ENCODE assay signal across 11 cellular contexts in the genomic region with DNA sequence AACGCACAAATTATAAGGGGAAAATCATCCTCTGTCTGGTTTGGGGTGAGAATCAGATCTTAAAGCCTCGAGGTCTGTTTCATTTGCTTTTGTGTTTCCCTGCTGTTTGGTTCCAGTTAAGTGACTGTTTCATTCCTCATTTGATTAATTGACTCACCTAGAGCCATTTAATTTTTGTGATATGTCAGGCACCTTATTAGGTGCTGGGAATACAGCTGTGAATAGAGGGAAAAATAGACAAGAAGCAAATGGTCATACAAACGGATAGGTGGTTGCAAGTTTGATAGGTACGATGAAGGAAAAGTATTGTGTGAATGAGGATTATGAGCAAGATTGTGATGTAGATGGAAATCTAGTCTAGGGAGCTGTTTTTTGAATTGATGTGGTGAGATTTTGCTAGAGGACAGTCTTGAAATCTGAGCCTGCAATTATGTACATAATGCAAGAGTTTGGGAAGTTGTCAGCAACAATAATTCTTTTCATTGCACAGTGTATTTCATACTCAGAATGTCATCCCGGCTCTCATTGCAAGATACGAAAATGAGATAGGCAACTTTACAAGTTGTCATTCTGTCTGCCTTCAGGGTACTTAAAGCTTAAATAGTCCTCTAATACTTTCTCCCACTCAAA. TPM values are rescaled to one million over a fixed set of nuclear protein-coding genes. Genes with fewer than 3 reads are reported as not detected.
DNase-seq lines count a peak whose midpoint lies in the region; TF ChIP-seq lines count a peak whose summit lies in the region.
"Had no signal": no experiment of that assay in that cellular context is flagged by ENCODE, and none has a peak within 500 bp of the region (broad histone marks: within the 10 kb centered on the region; RNA-seq: fewer than 3 reads in every experiment).

No MANE protein-coding gene starts in this region.

- BruUV-seq in Calu3 (replicated peaks; lab: Mats Ljungman, UMichigan): no TSS peak

- POLR2A ChIA-PET in HEK293T (lab: Yijun Ruan, JAX): interaction anchor here (1.4 to 3.5 kb wide), 3 partner anchors 43 to 154 kb away, joined by 3 to 13 read pairs (median 6); no protein-coding TSS in a partner anchor

- no peaks in the 10 kb centered on the region for H3K27me3 Mint-ChIP-seq in Calu3 (ENCODE audit: unreplicated experiment)

- no peaks in the 10 kb centered on the region for H3K9me3 Mint-ChIP-seq in Calu3 (ENCODE audit: low read depth, unreplicated experiment)

- DNase-seq in HEK293T (ENCODE audit: extremely low spot score) (no peak), SK-MEL-5 (ENCODE audit: low read depth, low spot score) (peak; percentile 59), fibroblast of peridontal ligament (ENCODE audit: extremely low read depth) (peak; percentile 78), skeletal muscle cell (ENCODE audit: low read depth) (no peak), kidney tubule cell (ENCODE audit: low spot score) (no peak), NCI-H1930 (lab: John Stamatoyannopoulos, UW) (no peak), Calu3 (no peak)
- DNase-seq: activated T-cell treated with anti-CD3 and anti-CD28 coated beads, Interleukin-2, amount 50 U/mL, for 48 hours; GDM1; NCI-H2227 treated with DMSO at 0.1 percent for 48 hours; T-helper 2 cell had no signal

- no peak overlapping the region for H3K27ac Mint-ChIP-seq in Calu3 (ENCODE audit: unreplicated experiment)

- no peak overlapping the region for H3K4me3 Mint-ChIP-seq in Calu3 (ENCODE audit: low read depth, unreplicated experiment)

- TF ChIP-seq CTCF in Calu3 (IDR thresholded peaks at IDR 0.05; ENCODE audit: unreplicated experiment): no peak

- H3K4me3 ChIP-seq in skeletal muscle cell (ENCODE audit: low read depth, low read length): peak overlapping the region; percentile 93

- in situ Hi-C loops in SK-MEL-5 (cut with HindIII; ENCODE audit: low pct_unique_long_range_greater_than_20kb, low sequenced_read_pairs): no loop called here

- peaks cover 8% of the 10 kb centered on the region for H3K36me3 Mint-ChIP-seq in Calu3 (ENCODE audit: insufficient read depth, unreplicated experiment)

- intact Hi-C loops in Calu3 (cut with micrococcal nuclease; ENCODE audit: unreplicated experiment): loop anchor here (5.0 kb wide), 2 partner anchors 39 to 156 kb away; no protein-coding TSS in a partner anchor

- CTCF ChIA-PET in HEK293T (lab: Yijun Ruan, JAX): interaction anchor here (0.6 to 0.7 kb wide), 2 partner anchors 158 to 161 kb away, joined by 3 to 4 read pairs; no protein-coding TSS in a partner anchor
- CTCF ChIA-PET in Calu3 (lab: Charles Lee): interaction anchor here (0.6 to 2.0 kb wide), 6 partner anchors 20 to 254 kb away, joined by 3 to 13 read pairs (median 4); no protein-coding TSS in a partner anchor

- H3K4me1 Mint-ChIP-seq in Calu3 (ENCODE audit: low read depth, unreplicated experiment): no peaks in the 10 kb centered on the region

TF ChIP-seq in HEK293T, 16 proteins besides CTCF, POLR2A, EP300 and RAD21:
- TF ChIP-seq FOXA1 (IDR thresholded peaks at IDR 0.05) (no peak), BHLHE40 (IDR thresholded peaks at IDR 0.05; ENCODE audit: borderline replicate concordance) (no peak)
- TF ChIP-seq, protein P1, sequence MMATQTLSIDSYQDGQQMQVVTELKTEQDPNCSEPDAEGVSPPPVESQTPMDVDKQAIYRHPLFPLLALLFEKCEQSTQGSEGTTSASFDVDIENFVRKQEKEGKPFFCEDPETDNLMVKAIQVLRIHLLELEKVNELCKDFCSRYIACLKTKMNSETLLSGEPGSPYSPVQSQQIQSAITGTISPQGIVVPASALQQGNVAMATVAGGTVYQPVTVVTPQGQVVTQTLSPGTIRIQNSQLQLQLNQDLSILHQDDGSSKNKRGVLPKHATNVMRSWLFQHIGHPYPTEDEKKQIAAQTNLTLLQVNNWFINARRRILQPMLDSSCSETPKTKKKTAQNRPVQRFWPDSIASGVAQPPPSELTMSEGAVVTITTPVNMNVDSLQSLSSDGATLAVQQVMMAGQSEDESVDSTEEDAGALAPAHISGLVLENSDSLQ (IDR thresholded peaks at IDR 0.05): peak; percentile 75

RNA-seq across cellular contexts. Expression of gene ACSL3, which starts 2.2 kb away (rescaled TPM):
- 1,114 and 1,151 TPM in 2 replicates for total RNA-seq in SK-MEL-5 (2014; rRNA removed; shearing (Covaris generic))
- polyA plus RNA-seq in SK-MEL-5 (2015; cell fraction: cytosol; rRNA removed): 490 and 525 TPM in 2 replicates
- 203 and 204 TPM in 2 replicates for polyA plus RNA-seq in SK-MEL-5 (2015; cell fraction: nucleus; rRNA removed)
- total RNA-seq in Calu3 (2022): 167 and 168 TPM in 2 replicates

Comparison
In these comparisons a context has a peak if more than half of its experiments do, and no peak if none do; other contexts are left out.
1. DNase-seq: peak in SK-MEL-5 (single experiment) and fibroblast of peridontal ligament (single experiment); none in HEK293T (single experiment), skeletal muscle cell (single experiment), kidney tubule cell (single experiment), NCI-H1930 (0 of 2) and Calu3 (single experiment).